ENCODE assay signal across 16 cellular contexts in genomic region chr11:64893194-64894069, GRCh38. TPM values are rescaled to one million over a fixed set of nuclear protein-coding genes. Genes with fewer than 3 reads are reported as not detected.
A peak's percentile ranks its signal among the peaks of the same experiment; 100 is the strongest.
DNase-seq lines count a peak whose midpoint lies in the region; ATAC-seq, FAIRE-seq and TF ChIP-seq lines count a peak whose summit lies in the region.
"Had no signal": no experiment of that assay in that cellular context is flagged by ENCODE, and none has a peak within 500 bp of the region (broad histone marks: within the 10 kb centered on the region; RNA-seq: fewer than 3 reads in every experiment).

No MANE protein-coding gene starts in this region.

- H3K36me3 Mint-ChIP-seq in Calu3 (ENCODE audit: insufficient read depth, unreplicated experiment) = peaks cover 65% of the 10 kb centered on the region
- no peaks in the 10 kb centered on the region for H3K36me3 Mint-ChIP-seq in immature natural killer cell

- peak; percentile 81 to 85 (median 84) for ATAC-seq in pancreas

- H3K4me3 Mint-ChIP-seq in Calu3 (ENCODE audit: low read depth, unreplicated experiment) (peak overlapping the region; percentile 80), immature natural killer cell (no peak overlapping the region)
- H3K4me3 Mint-ChIP-seq: activated CD8-positive, alpha-beta T cell treated with anti-CD3 and anti-CD28 coated beads for 36 hours had no signal

- H3K9me3 ChIP-seq in pancreas = no peaks in the 10 kb centered on the region

- no TSS peak for BruUV-seq in Calu3 (replicated peaks; lab: Mats Ljungman, UMichigan)

- peak overlapping the region; percentile 59 to 87 (median 76) for H3K27ac ChIP-seq in pancreas

- intact Hi-C loops in Calu3 (cut with micrococcal nuclease; ENCODE audit: unreplicated experiment) (loop anchor here (2.0 kb wide), 1 partner anchor 39 kb away; no protein-coding TSS in a partner anchor), pancreas (cut with DNase I) (loop anchor here in 2 of 3 donors (5.0 to 10.0 kb wide), 3 partner anchors 41 to 109 kb away; no protein-coding TSS in a partner anchor)

- WGBS in pancreas, 2 donors = 26 to 30% methylated on average over 25 of the region's 25 CpGs

- TF ChIP-seq CTCF in Calu3 (IDR thresholded peaks at IDR 0.05; ENCODE audit: unreplicated experiment) (no peak), epithelial cell of proximal tubule (conservative IDR thresholded peaks at IDR 0.05; ENCODE audit: low read depth, low read length) (no peak), pancreas (IDR thresholded peaks at IDR 0.05) (no peak)

- H3K9me3 Mint-ChIP-seq in Calu3 (ENCODE audit: low read depth, unreplicated experiment) = no peaks in the 10 kb centered on the region
- H3K9me3 Mint-ChIP-seq in immature natural killer cell = peaks cover 0 to 1% (median 0%) of the 10 kb centered on the region in 6 donors
- H3K9me3 Mint-ChIP-seq: activated CD8-positive, alpha-beta T cell treated with anti-CD3 and anti-CD28 coated beads for 36 hours had no signal

- H3K27me3 Mint-ChIP-seq in Calu3 (ENCODE audit: unreplicated experiment) (no peaks in the 10 kb centered on the region), immature natural killer cell (ENCODE audit: low read depth in 3 of 3) (peaks cover 3 to 9% (median 4%) of the 10 kb centered on the region in 3 donors)
- H3K27me3 Mint-ChIP-seq: activated CD8-positive, alpha-beta T cell treated with anti-CD3 and anti-CD28 coated beads for 36 hours had no signal

- H3K4me1 Mint-ChIP-seq in Calu3 (ENCODE audit: low read depth, unreplicated experiment) (peaks cover 38% of the 10 kb centered on the region), immature natural killer cell (peaks cover 0 to 2% of the 10 kb centered on the region in 2 donors)

- peak overlapping the region; percentile 20 for H3K27ac Mint-ChIP-seq in Calu3 (ENCODE audit: unreplicated experiment)
- no peak overlapping the region for H3K27ac Mint-ChIP-seq in immature natural killer cell
- H3K27ac Mint-ChIP-seq: activated CD8-positive, alpha-beta T cell treated with anti-CD3 and anti-CD28 coated beads for 36 hours had no signal

- no peak for FAIRE-seq in pancreas (lab: Jason Lieb, UNC)
- FAIRE-seq: astrocyte, G401.6, H54 had no signal

- H3K27me3 ChIP-seq in pancreas = no peaks in the 10 kb centered on the region

- DNase-seq in Calu3 = peak; percentile 81
- peak; percentile 83 for DNase-seq in HuH-7.5 (ENCODE audit: low spot score)
- no peak for DNase-seq in epithelial cell of proximal tubule (ENCODE audit: low read depth)
- peak; percentile 79 to 90 (median 82) for DNase-seq in pancreas
- no peak for DNase-seq in cerebellum (ENCODE audit: low spot score)
- DNase-seq in OCI-M1 (lab: John Stamatoyannopoulos, UW) = no peak
- no peak for DNase-seq in immature natural killer cell
- no peak for DNase-seq in activated T-cell treated with anti-CD3 and anti-CD28 coated beads, Interleukin-2, amount 50 U/mL, for 48 hours

- peaks cover 9 to 30% (median 12%) of the 10 kb centered on the region in 3 donors for H3K4me1 ChIP-seq in pancreas

- peaks cover 3 to 11% (median 7%) of the 10 kb centered on the region in 3 donors for H3K36me3 ChIP-seq in pancreas

- H3K4me3 ChIP-seq in epithelial cell of proximal tubule (ENCODE audit: low read depth, low read length) = peak overlapping the region; percentile 77
- H3K4me3 ChIP-seq in pancreas = peak overlapping the region; percentile 30 to 52 (median 41)

- CTCF ChIA-PET in Calu3 (lab: Charles Lee) = interaction anchor here (1.0 to 3.5 kb wide), 4 partner anchors 24 to 84 kb away, joined by 3 to 25 read pairs (median 4); no protein-coding TSS in a partner anchor

RNA-seq across cellular contexts. Expression of gene EHD1, which starts 15.0 kb away (rescaled TPM):
- total RNA-seq in Calu3 (2022) (92.8 and 101 TPM in 2 replicates), epithelial cell of proximal tubule (82.7 and 93.4 TPM in 2 replicates), pancreas (10 to 100 TPM; 13.8 to 22.1 (median 17.9) TPM), cerebellum (34.0 TPM)
- polyA plus RNA-seq in pancreas (10 to 100 TPM; 10.1 to 10.6 TPM), immature natural killer cell (100 to 1,000 TPM; 136 to 247 (median 160) TPM)

RNA-seq across cellular contexts. Expression of gene ATG2A, which starts 23.6 kb away (rescaled TPM):
- total RNA-seq in Calu3 (2022) (29.6 and 35.8 TPM in 2 replicates), epithelial cell of proximal tubule (22.4 and 25.8 TPM in 2 replicates), pancreas (10 to 100 TPM; 13.3 to 18.4 (median 15.5) TPM), cerebellum (9.6 TPM)
- polyA plus RNA-seq in pancreas (10 to 100 TPM; 33.1 to 34.1 TPM), immature natural killer cell (10 to 100 TPM in 1 of 3 donors, 1 to 10 TPM in 2; 3.7 to 10.0 (median 6.7) TPM)

RNA-seq across cellular contexts. Expression of gene PPP2R5B, which starts 31.1 kb away (rescaled TPM):
- 9.9 and 12.2 TPM in 2 replicates for total RNA-seq in Calu3 (2022)
- 16.8 and 32.9 TPM in 2 replicates for total RNA-seq in epithelial cell of proximal tubule
- total RNA-seq in pancreas = 10 to 100 TPM in 4 of 6 donors, 1 to 10 TPM in 2; 6.3 to 14.1 (median 10.7) TPM
- polyA plus RNA-seq in pancreas = 10 to 100 TPM; 21.8 to 24.2 TPM
- 18.2 TPM for total RNA-seq in cerebellum
- 10 to 100 TPM in 2 of 3 donors, 1 to 10 TPM in 1; 7.8 to 14.6 (median 14.0) TPM for polyA plus RNA-seq in immature natural killer cell

RNA-seq across cellular contexts. Expression of gene GPHA2, which starts 42.3 kb away (rescaled TPM):
- total RNA-seq in Calu3 (2022) (not detected in 2 replicates), epithelial cell of proximal tubule (not detected in 2 replicates), pancreas (10 to 100 TPM in 5 of 6 donors, 1 to 10 TPM in 1; 9.5 to 16.3 (median 14.2) TPM), cerebellum (not detected)
- polyA plus RNA-seq in pancreas (1 to 10 TPM; 4.2 to 5.1 TPM), immature natural killer cell (not detected)
- total RNA-seq: activated CD8-positive, alpha-beta T cell treated with anti-CD3 and anti-CD28 coated beads for 36 hours; astrocyte; MCF 10A; mononuclear cell; pulmonary artery endothelial cell; ureter had no signal

RNA-seq across cellular contexts. Expression of gene CDC42BPG, which starts 49.0 kb away (rescaled TPM):
- total RNA-seq in Calu3 (2022) = 26.5 and 33.0 TPM in 2 replicates
- total RNA-seq in epithelial cell of proximal tubule = 4.6 and 8.9 TPM in 2 replicates
- total RNA-seq in pancreas = 10 to 100 TPM in 5 of 6 donors, 1 to 10 TPM in 1; 9.7 to 16.8 (median 12.7) TPM
- 10 to 100 TPM; 11.6 to 23.8 TPM for polyA plus RNA-seq in pancreas
- 1.4 TPM for total RNA-seq in cerebellum
- polyA plus RNA-seq in immature natural killer cell = under 1 TPM in 2 of 3 donors, not detected in 1; 0.13 to 0.22 TPM

Comparison
In these comparisons a context has a peak if more than half of its experiments do, and no peak if none do; other contexts are left out.
1. DNase-seq: peak in Calu3 (single experiment), HuH-7.5 (single experiment) and pancreas (6 of 6); none in epithelial cell of proximal tubule (single experiment), cerebellum (single experiment), OCI-M1 (single experiment), immature natural killer cell (0 of 3) and activated T-cell treated with anti-CD3 and anti-CD28 coated beads, Interleukin-2, amount 50 U/mL, for 48 hours (0 of 2).